27 cellular contexts compared by ENCODE assay signal in the genomic region with DNA sequence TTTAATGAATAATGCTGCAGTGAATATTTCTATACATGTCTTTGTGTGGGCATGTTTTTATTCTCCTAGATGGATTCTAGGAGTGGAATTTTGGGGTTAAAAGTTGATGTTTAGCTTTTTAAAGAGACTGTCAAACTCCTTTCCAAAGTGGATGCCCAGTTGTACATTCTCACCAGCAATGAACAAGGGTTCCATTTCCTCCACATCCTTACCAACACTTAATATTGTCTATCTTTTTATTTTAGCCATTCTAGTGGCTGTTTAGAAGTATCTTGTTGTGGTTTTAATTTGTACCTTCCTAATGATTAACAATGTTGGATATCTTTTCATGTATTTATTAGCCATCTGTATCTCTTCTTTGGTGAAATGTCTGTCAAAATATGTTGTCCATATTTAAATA.
"Had no signal": no experiment of that assay in that cellular context is flagged by ENCODE, and none has a peak within 500 bp of the region (broad histone marks: within the 10 kb centered on the region; RNA-seq: fewer than 3 reads in every experiment).

No MANE protein-coding gene starts in this region.

- H3K9me3 ChIP-seq: ovary, psoas muscle, spleen, suprapubic skin, testis, tibial artery, transverse colon, upper lobe of right lung, uterus had no signal

- H3K4me3 ChIP-seq: neural progenitor cell, ovary, psoas muscle, skin epidermis, smooth muscle cell, spleen, suprapubic skin, testis, tibial artery, transverse colon, upper lobe of right lung, uterus had no signal

- H3K4me2 ChIP-seq: smooth muscle cell had no signal

- H3K27ac ChIP-seq: ovary, parathyroid adenoma, psoas muscle, skin epidermis, spleen, suprapubic skin, transverse colon, upper lobe of right lung, uterus had no signal

- H3K4me1 ChIP-seq: parathyroid adenoma, psoas muscle, spleen, suprapubic skin, transverse colon, upper lobe of right lung, uterus had no signal

- DNase-seq: natural killer cell; occipital lobe; ovary; psoas muscle; right cardiac atrium; spleen; stimulated activated CD4-positive, alpha-beta T cell treated with anti-CD3 and anti-CD28 coated beads, Interleukin-12 subunit alpha, Interleukin-12 subunit beta, amount 100 ng/mL, for 4 hours; stimulated activated CD4-positive, alpha-beta T cell treated with anti-CD3 and anti-CD28 coated beads, Interleukin-1b, Interleukin-23, amount 100 ng/mL, for 48 hours; stimulated activated CD4-positive, alpha-beta T cell treated with anti-CD3 and anti-CD28 coated beads, Interleukin-4, amount 100 ng/mL, for 1 hour; stimulated activated CD4-positive, alpha-beta T cell treated with anti-CD3 and anti-CD28 coated beads, Interleukin-4, amount 100 ng/mL, for 4 hours; stimulated activated CD8-positive, alpha-beta memory T cell treated with anti-CD3 and anti-CD28 coated beads, Interleukin-4, amount 100 ng/mL, for 48 hours; stimulated activated naive CD4-positive, alpha-beta T cell; stimulated activated naive CD8-positive, alpha-beta T cell treated with anti-CD3 and anti-CD28 coated beads, Interleukin-15, amount 100 ng/mL, for 72 hours; stimulated activated naive CD8-positive, alpha-beta T cell treated with anti-CD3 and anti-CD28 coated beads, Interleukin-15, Interleukin-2, amounts not matched to agents 100 U/mL and 50 U/mL, for 24 hours; substantia nigra; testis; tibial artery; transverse colon; upper lobe of right lung; uterus had no signal

- ATAC-seq: natural killer cell; psoas muscle; right cardiac atrium; sciatic nerve; stimulated activated memory B cell treated with anti-CD40 and anti-IgM and Interleukin-4, amounts not matched to agents 10 μg/mL and 1 μg/mL and 100 μg/mL, for 72 hours; stimulated activated naive CD8-positive, alpha-beta T cell treated with anti-CD3 and anti-CD28 coated beads, Interleukin-15, amount 100 ng/mL, for 72 hours; stimulated activated naive CD8-positive, alpha-beta T cell treated with anti-CD3 and anti-CD28 coated beads, Interleukin-15, Interleukin-2, amounts not matched to agents 100 U/mL and 50 U/mL, for 24 hours; upper lobe of right lung had no signal

- H3K36me3 ChIP-seq: ovary, spleen, suprapubic skin, tibial artery, transverse colon, upper lobe of right lung, uterus had no signal

- H3K27me3 ChIP-seq: neural progenitor cell, ovary, suprapubic skin, testis, tibial artery, upper lobe of right lung, uterus had no signal
